In genomic region chr1:180027949-180028445, GRCh38 we compare ENCODE assay signal across 15 cellular contexts.
DNase-seq lines count a peak whose midpoint lies in the region; ATAC-seq and TF ChIP-seq lines count a peak whose summit lies in the region.
"Had no signal": no experiment of that assay in that cellular context is flagged by ENCODE, and none has a peak within 500 bp of the region (broad histone marks: within the 10 kb centered on the region; RNA-seq: fewer than 3 reads in every experiment).

No MANE protein-coding gene starts in this region.

- intact Hi-C loops in sigmoid colon (cut with DNase I) (no loop called here), tibial artery (cut with DNase I; ENCODE audit: low total_unique reads) (no loop called here), prostate gland (cut with DNase I) (no loop called here)

- H3K27ac ChIP-seq in sigmoid colon (peak overlapping the region in 3 of 4 donors; percentile 53 to 76 (median 57)), tibial artery (no peak overlapping the region), prostate gland (no peak overlapping the region)
- H3K27ac ChIP-seq: SJSA1 had no signal

- peaks cover 0 to 31% (median 16%) of the 10 kb centered on the region in 4 donors for H3K4me1 ChIP-seq in sigmoid colon
- H3K4me1 ChIP-seq in tibial artery, result peaks cover 0 to 5% (median 2%) of the 10 kb centered on the region in 4 donors
- no peaks in the 10 kb centered on the region for H3K4me1 ChIP-seq in prostate gland (replicated peaks)

- TF ChIP-seq POLR2A in sigmoid colon (IDR thresholded peaks at IDR 0.05) (no peak), prostate gland (IDR thresholded peaks at IDR 0.05) (no peak)

- ATAC-seq in SK-N-SH treated with all-trans-retinoic acid at 6 μM for 48 hours, result peak; percentile 71
- ATAC-seq: GM12878 had no signal

- no peaks in the 10 kb centered on the region for H3K9me3 ChIP-seq in sigmoid colon
- no peaks in the 10 kb centered on the region for H3K9me3 ChIP-seq in tibial artery
- no peaks in the 10 kb centered on the region for H3K9me3 ChIP-seq in prostate gland
- H3K9me3 ChIP-seq: SJSA1 had no signal

- H3K27me3 ChIP-seq in sigmoid colon (no peaks in the 10 kb centered on the region), tibial artery (no peaks in the 10 kb centered on the region), prostate gland (replicated peaks; ENCODE audit: insufficient read depth) (no peaks in the 10 kb centered on the region)
- H3K27me3 ChIP-seq: SJSA1 had no signal

- 86 to 87% methylated on average over 2 of the region's 2 CpGs for WGBS in sigmoid colon, 2 donors
- WGBS in prostate gland, result 81% methylated on average over 2 of the region's 2 CpGs

- H3K36me3 ChIP-seq in sigmoid colon, result peaks cover 8 to 61% (median 13%) of the 10 kb centered on the region in 4 donors
- H3K36me3 ChIP-seq in tibial artery, result peaks cover 34 to 50% (median 40%) of the 10 kb centered on the region in 3 donors
- no peaks in the 10 kb centered on the region for H3K36me3 ChIP-seq in prostate gland

- TF ChIP-seq CTCF in sigmoid colon (IDR thresholded peaks at IDR 0.05), result no peak
- no peak for TF ChIP-seq CTCF in tibial artery (IDR thresholded peaks at IDR 0.05)
- TF ChIP-seq CTCF in prostate gland (IDR thresholded peaks at IDR 0.05), result no peak

- H3K4me3 ChIP-seq in sigmoid colon (no peak overlapping the region), tibial artery (no peak overlapping the region), prostate gland (no peak overlapping the region)
- H3K4me3 ChIP-seq: GM12878, SJSA1 had no signal

- no peak for TF ChIP-seq EP300 in sigmoid colon (IDR thresholded peaks at IDR 0.05)

- DNase-seq in GM04503 (ENCODE audit: low read depth) (peak; percentile 91), fibroblast of the conjunctiva (ENCODE audit: low read depth) (peak; percentile 23), sigmoid colon (no peak), tibial artery (no peak), ureter (ENCODE audit: low spot score) (no peak), NCI-H2107 (lab: John Stamatoyannopoulos, UW) (no peak), prostate gland (ENCODE audit: low spot score) (no peak)
- DNase-seq: activated B cell treated with CpG ODN at 0.5 μM for 24 hours, Calu3, NCI-H1105, NCI-H524, nucleus accumbens had no signal

TF ChIP-seq in SK-N-SH treated with all-trans-retinoic acid at 6 μM for 48 hours, 23 proteins besides CTCF, POLR2A, EP300 and RAD21:
- no peak for TF ChIP-seq POU6F1 (CRISPR knock-in tag; IDR thresholded peaks at IDR 0.05; ENCODE audit: borderline replicate concordance, low read depth)
- no peak for TF ChIP-seq SNAI2 (CRISPR knock-in tag; IDR thresholded peaks at IDR 0.05)
- TF ChIP-seq ISL1 (CRISPR knock-in tag; IDR thresholded peaks at IDR 0.05), result peak; percentile 71
- no peak for TF ChIP-seq ZNF70 (CRISPR knock-in tag; IDR thresholded peaks at IDR 0.05)
TF ChIP-seq in SK-N-SH treated with all-trans-retinoic acid at 6 μM for 48 hours: peak in this region for 1.

Comparison
In these comparisons a context has a peak if more than half of its experiments do, and no peak if none do; other contexts are left out.
1. DNase-seq: peak in GM04503 (single experiment) and fibroblast of the conjunctiva (single experiment); none in sigmoid colon (single experiment), tibial artery (0 of 2), ureter (single experiment), NCI-H2107 (single experiment) and prostate gland (single experiment).
2. H3K27ac ChIP-seq: peak in sigmoid colon (3 of 4); none in tibial artery (0 of 2) and prostate gland (0 of 2).